ENCODE assay signal across 10 cellular contexts in the genomic region with DNA sequence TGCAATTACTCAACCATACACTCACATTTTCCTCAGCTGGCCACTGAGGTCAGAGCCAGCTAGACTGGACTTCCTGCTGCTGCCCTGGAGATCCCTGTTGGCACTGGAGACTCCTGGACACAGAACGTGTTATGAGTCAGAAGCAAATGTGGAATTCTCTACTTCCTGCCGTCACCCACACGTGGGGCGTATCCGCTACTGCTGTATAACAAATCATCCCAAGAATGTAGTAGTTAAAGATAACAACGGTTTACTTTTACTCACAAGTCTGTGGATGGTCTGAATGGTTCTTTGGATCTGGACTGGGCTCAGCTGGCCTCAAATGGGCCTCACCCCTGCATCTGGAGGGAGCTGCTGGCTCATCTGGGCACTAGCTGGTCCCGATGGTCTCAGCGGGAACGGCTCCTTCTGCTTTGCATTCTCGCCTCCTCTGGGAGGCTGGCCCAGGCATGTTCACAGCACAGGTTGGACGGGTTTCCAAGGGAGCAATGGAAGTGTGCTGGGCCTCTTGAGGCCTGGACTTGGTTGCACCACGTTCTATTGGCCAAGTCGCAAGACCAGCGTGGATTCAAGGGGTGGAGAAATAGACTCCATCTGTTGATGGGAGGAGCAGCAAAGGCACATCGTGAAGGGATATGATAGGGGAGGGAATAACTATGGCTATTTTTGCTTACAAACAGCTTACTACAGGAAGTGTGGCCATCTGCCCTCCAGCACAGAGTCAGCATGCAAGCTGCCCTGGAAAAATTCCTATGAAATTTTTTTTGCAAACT.
DNase-seq lines count a peak whose midpoint lies in the region; TF ChIP-seq lines count a peak whose summit lies in the region.
"Had no signal": no experiment of that assay in that cellular context is flagged by ENCODE, and none has a peak within 500 bp of the region (broad histone marks: within the 10 kb centered on the region; RNA-seq: fewer than 3 reads in every experiment).

No MANE protein-coding gene starts in this region.

- peak; percentile 57 for DNase-seq in HK-2 (ENCODE audit: unreplicated experiment)
- DNase-seq in mammary epithelial cell, result peak; percentile 97
- peak; percentile 49 for DNase-seq in kidney glomerular epithelial cell (lab: John Stamatoyannopoulos, UW)
- peak; percentile 51 for DNase-seq in transverse colon
- DNase-seq in glutamatergic neuron, result no peak
- DNase-seq in GM19240 (ENCODE audit: insufficient read length, low spot score), result no peak
- DNase-seq in stimulated activated naive CD4-positive, alpha-beta T cell (lab: John Stamatoyannopoulos, UW), result no peak
- DNase-seq in stimulated activated naive CD4-positive, alpha-beta T cell treated with Interleukin-2 at 50 U/mL for 16 hours (lab: John Stamatoyannopoulos, UW), result no peak
- DNase-seq: NCI-H1436 treated with DMSO at 0.1 percent for 48 hours had no signal

- peaks cover 2% of the 10 kb centered on the region for H3K4me1 Mint-ChIP-seq in glutamatergic neuron (ENCODE audit: low read depth, unreplicated experiment)

- CTCF ChIA-PET in mammary epithelial cell (lab: Charles Lee; ENCODE audit: low non-redundant PET), result no interaction called here

- TF ChIP-seq POLR2A in transverse colon (IDR thresholded peaks at IDR 0.05), result no peak

- in situ Hi-C loops in mammary epithelial cell (cut with MboI; ENCODE audit: low sequenced_read_pairs in 2 of 2), result no loop called here
- in situ Hi-C loops in transverse colon (cut with MboI; ENCODE audit: low pct_ligation_motif_present in 1 of 4, low pct_unique_long_range_greater_than_20kb in 1 of 4, low sequenced_read_pairs in 3 of 4), result no loop called here

- no peak for TF ChIP-seq EP300 in transverse colon (IDR thresholded peaks at IDR 0.05; ENCODE audit: low read depth)

- TF ChIP-seq CTCF in mammary epithelial cell (conservative IDR thresholded peaks at IDR 0.05 in 1 of 2, IDR thresholded peaks at IDR 0.05 in 1 of 2; ENCODE audit: extremely low read depth in 1 of 2, insufficient read depth in 1 of 2, low read depth in 1 of 2, low read length in 2 of 2) (no peak), transverse colon (IDR thresholded peaks at IDR 0.05) (no peak), glutamatergic neuron (IDR thresholded peaks at IDR 0.05; ENCODE audit: partially characterized antibody, unreplicated experiment) (no peak)

- intact Hi-C loops in mammary epithelial cell (cut with micrococcal nuclease), result loop anchor here (2.0 to 5.0 kb wide), 4 partner anchors 15 to 53 kb away; no protein-coding TSS in a partner anchor
- intact Hi-C loops in transverse colon (cut with DNase I; ENCODE audit: low total_unique reads), result no loop called here

- no peaks in the 10 kb centered on the region for H3K9me3 ChIP-seq in mammary epithelial cell (replicated peaks; ENCODE audit: insufficient read depth, low read length)
- no peaks in the 10 kb centered on the region for H3K9me3 ChIP-seq in transverse colon

- H3K4me3 Mint-ChIP-seq in glutamatergic neuron (ENCODE audit: unreplicated experiment), result no peak overlapping the region
- H3K4me3 Mint-ChIP-seq: memory B cell had no signal

- TSS peak; percentile 90 for BruUV-seq in mammary epithelial cell (replicated peaks; lab: Mats Ljungman, UMichigan)

- H3K36me3 Mint-ChIP-seq in glutamatergic neuron (ENCODE audit: unreplicated experiment), result no peaks in the 10 kb centered on the region
- H3K36me3 Mint-ChIP-seq: memory B cell had no signal

- H3K4me3 ChIP-seq in mammary epithelial cell (replicated peaks in 1 of 3; ENCODE audit: insufficient read depth in 1 of 3, low read depth in 2 of 3, low read length in 3 of 3) (peak overlapping the region; percentile 2 to 41 (median 7)), transverse colon (no peak overlapping the region)

- dilution Hi-C loops in mammary epithelial cell (cut with HindIII; ENCODE audit: low sequenced_read_pairs), result no loop called here

- peak overlapping the region; percentile 98 for H3K27ac ChIP-seq in mammary epithelial cell (ENCODE audit: insufficient read depth, low read depth, low read length)
- peak overlapping the region; percentile 43 to 63 (median 54) for H3K27ac ChIP-seq in transverse colon

- H4K20me1 ChIP-seq in mammary epithelial cell (ENCODE audit: insufficient read depth, low read length), result no peaks in the 10 kb centered on the region

- H3K9me3 Mint-ChIP-seq in glutamatergic neuron (ENCODE audit: unreplicated experiment), result peaks cover 8% of the 10 kb centered on the region
- H3K9me3 Mint-ChIP-seq: memory B cell had no signal

- H3K27me3 ChIP-seq in mammary epithelial cell (ENCODE audit: insufficient read depth, low read length) (no peaks in the 10 kb centered on the region), transverse colon (no peaks in the 10 kb centered on the region)

- peak overlapping the region; percentile 73 for H3K9ac ChIP-seq in mammary epithelial cell (ENCODE audit: insufficient read depth, low read length)

- peaks cover 40% of the 10 kb centered on the region for H3K79me2 ChIP-seq in mammary epithelial cell (ENCODE audit: insufficient read depth, low read length)

- no peaks in the 10 kb centered on the region for H3K27me3 Mint-ChIP-seq in glutamatergic neuron (ENCODE audit: unreplicated experiment)
- H3K27me3 Mint-ChIP-seq: memory B cell had no signal

- no peak overlapping the region for H3K27ac Mint-ChIP-seq in glutamatergic neuron (ENCODE audit: unreplicated experiment)
- H3K27ac Mint-ChIP-seq: memory B cell had no signal

- peak overlapping the region; percentile 75 for H3K4me2 ChIP-seq in mammary epithelial cell (ENCODE audit: insufficient read depth, low read depth, low read length)

- H3K4me1 ChIP-seq in mammary epithelial cell (ENCODE audit: insufficient read depth, low read length), result peaks cover 41% of the 10 kb centered on the region
- peaks cover 0 to 33% (median 11%) of the 10 kb centered on the region in 4 donors for H3K4me1 ChIP-seq in transverse colon

- peak overlapping the region; percentile 76 for H2AFZ ChIP-seq in mammary epithelial cell (ENCODE audit: low read depth, low read length)

- WGBS in mammary epithelial cell (ENCODE audit: low coverage, missing lambda C conversion rate), result 2% methylated on average over 15 of the region's 15 CpGs
- 65 to 79% methylated on average over 4 to 15 of the region's 15 CpGs for WGBS in transverse colon (ENCODE audit: low coverage in 1 of 2), 2 donors

- H3K36me3 ChIP-seq in mammary epithelial cell (ENCODE audit: insufficient read depth, low read length), result no peaks in the 10 kb centered on the region
- no peaks in the 10 kb centered on the region for H3K36me3 ChIP-seq in transverse colon

Comparison
In these comparisons a context has a peak if more than half of its experiments do, and no peak if none do; other contexts are left out.
1. DNase-seq: peak in HK-2 (single experiment), mammary epithelial cell (single experiment), kidney glomerular epithelial cell (single experiment) and transverse colon (single experiment); none in glutamatergic neuron (single experiment), GM19240 (single experiment), stimulated activated naive CD4-positive, alpha-beta T cell (0 of 6) and stimulated activated naive CD4-positive, alpha-beta T cell treated with Interleukin-2 at 50 U/mL for 16 hours (single experiment).
2. H3K4me3 ChIP-seq: peak in mammary epithelial cell (3 of 3); none in transverse colon (0 of 4).